In the genomic region with DNA sequence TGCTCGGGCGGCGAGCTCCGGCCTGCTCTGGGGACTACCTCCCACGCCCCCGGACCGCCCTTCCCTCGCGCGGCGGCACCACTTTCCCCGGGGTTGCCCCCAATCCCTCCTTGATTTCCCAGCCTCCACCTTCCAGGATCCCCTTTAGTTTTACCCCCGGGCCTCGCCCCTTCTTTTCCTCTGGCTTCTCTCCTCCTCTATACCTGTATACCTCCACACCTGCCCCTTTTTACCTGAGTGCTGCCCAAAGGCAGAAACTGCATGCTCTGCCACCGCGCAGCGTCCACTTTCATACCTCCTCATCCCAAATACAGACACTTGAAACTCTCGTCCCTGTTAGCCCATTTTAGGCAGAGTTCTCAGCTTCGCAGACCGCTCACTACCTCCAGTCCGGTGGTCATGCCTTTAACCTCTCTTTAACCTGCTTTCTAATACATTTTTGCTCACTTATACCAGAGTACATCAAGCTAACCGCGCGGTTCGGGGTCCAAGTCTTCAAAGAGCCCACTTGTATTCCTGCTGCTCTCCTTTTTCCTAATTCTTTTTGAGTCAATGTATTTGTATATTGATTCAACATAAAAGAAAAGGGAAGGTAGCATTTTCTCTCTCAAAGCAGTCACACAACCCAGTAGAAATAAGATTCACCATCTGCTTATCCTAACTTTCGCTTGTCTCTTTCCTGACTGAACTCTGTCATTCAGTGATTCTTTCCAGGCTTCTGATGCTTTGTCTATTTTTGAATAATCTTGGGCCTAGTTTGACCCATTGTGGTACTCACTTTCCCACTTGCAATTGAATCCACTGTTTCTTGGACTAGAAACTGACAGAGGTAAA, we compare ENCODE assay signal across 8 cellular contexts. TPM values are rescaled to one million over a fixed set of nuclear protein-coding genes. Genes with fewer than 3 reads are reported as not detected.
DNase-seq lines count a peak whose midpoint lies in the region; ATAC-seq, FAIRE-seq and TF ChIP-seq lines count a peak whose summit lies in the region.

No MANE protein-coding gene starts in this region.

- ATAC-seq in HG03378 (IDR thresholded peaks at IDR 0.05; ENCODE audit: unreplicated experiment) (peak; percentile 8), T-helper 17 cell (no peak), naive B cell (ENCODE audit: low read depth in 2 of 2) (no peak)

- CTCF ChIA-PET in activated CD4-positive, alpha-beta T cell treated with anti-CD3 and anti-CD28 coated beads, Interleukin-2, amount 10 ng/mL, durations not matched to agents 7 days and 5 days (lab: Charles Lee): no interaction called here

- no peaks in the 10 kb centered on the region for H3K27me3 Mint-ChIP-seq in activated CD4-positive, alpha-beta T cell treated with anti-CD3 and anti-CD28 coated beads, Interleukin-2, amount 10 ng/mL, durations not matched to agents 7 days and 5 days
- H3K27me3 Mint-ChIP-seq in T-helper 17 cell (no peaks in the 10 kb centered on the region), naive B cell (no peaks in the 10 kb centered on the region)

- peaks cover 9% of the 10 kb centered on the region for H3K36me3 Mint-ChIP-seq in activated CD4-positive, alpha-beta T cell treated with anti-CD3 and anti-CD28 coated beads, Interleukin-2, amount 10 ng/mL, durations not matched to agents 7 days and 5 days (ENCODE audit: low read depth)
- H3K36me3 Mint-ChIP-seq in T-helper 17 cell (ENCODE audit: low read depth) (peaks cover 5% of the 10 kb centered on the region), naive B cell (peaks cover 3 to 9% of the 10 kb centered on the region in 2 donors)

- TF ChIP-seq POLR2A in erythroblast (IDR thresholded peaks at IDR 0.05; ENCODE audit: low read length): no peak

- no peaks in the 10 kb centered on the region for H3K9me3 ChIP-seq in T-helper 17 cell (ENCODE audit: control insufficient read depth, low read length, poor library complexity, severe bottlenecking)

- peak; percentile 9 for DNase-seq in activated CD4-positive, alpha-beta T cell treated with anti-CD3 and anti-CD28 coated beads, Interleukin-2, amount 10 ng/mL, durations not matched to agents 7 days and 5 days
- DNase-seq in activated CD4-positive, alpha-beta T cell treated with anti-CD3 and anti-CD28 coated beads for 4 hours: no peak
- DNase-seq in T-helper 17 cell (no peak), erythroblast (lab: John Stamatoyannopoulos, UW) (peak; percentile 51 to 62), naive B cell (no peak), D721Med (ENCODE audit: insufficient read length, low spot score) (no peak), NCI-H1436 (lab: John Stamatoyannopoulos, UW) (no peak)

- H3K27ac Mint-ChIP-seq in activated CD4-positive, alpha-beta T cell treated with anti-CD3 and anti-CD28 coated beads, Interleukin-2, amount 10 ng/mL, durations not matched to agents 7 days and 5 days: peak overlapping the region; percentile 95
- H3K27ac Mint-ChIP-seq in T-helper 17 cell (peak overlapping the region; percentile 98), naive B cell (peak overlapping the region; percentile 95 to 99 (median 98))

- POLR2A ChIA-PET in activated CD4-positive, alpha-beta T cell treated with anti-CD3 and anti-CD28 coated beads, Interleukin-2, amount 10 ng/mL, durations not matched to agents 7 days and 5 days (lab: Charles Lee): no interaction called here

- no peak for FAIRE-seq in D721Med (lab: Jason Lieb, UNC)

- peaks cover 30% of the 10 kb centered on the region for H3K4me1 Mint-ChIP-seq in activated CD4-positive, alpha-beta T cell treated with anti-CD3 and anti-CD28 coated beads, Interleukin-2, amount 10 ng/mL, durations not matched to agents 7 days and 5 days
- H3K4me1 Mint-ChIP-seq in T-helper 17 cell: peaks cover 39% of the 10 kb centered on the region
- H3K4me1 Mint-ChIP-seq in naive B cell: peaks cover 41 to 52% (median 49%) of the 10 kb centered on the region in 3 donors

- H3K9me3 Mint-ChIP-seq in activated CD4-positive, alpha-beta T cell treated with anti-CD3 and anti-CD28 coated beads, Interleukin-2, amount 10 ng/mL, durations not matched to agents 7 days and 5 days: no peaks in the 10 kb centered on the region
- peaks cover 0 to 1% (median 0%) of the 10 kb centered on the region in 7 donors for H3K9me3 Mint-ChIP-seq in naive B cell

- H3K4me3 Mint-ChIP-seq in activated CD4-positive, alpha-beta T cell treated with anti-CD3 and anti-CD28 coated beads, Interleukin-2, amount 10 ng/mL, durations not matched to agents 7 days and 5 days: peak overlapping the region; percentile 97
- H3K4me3 Mint-ChIP-seq in T-helper 17 cell (peak overlapping the region; percentile 100), naive B cell (peak overlapping the region; percentile 95 to 100 (median 98))

- TF ChIP-seq CTCF in D721Med (IDR thresholded peaks at IDR 0.05; ENCODE audit: insufficient read depth, missing control alignments): no peak

RNA-seq across cellular contexts. Expression of gene SPOPL, which starts 0.9 kb away (rescaled TPM):
- 10 to 100 TPM; 10.2 to 10.4 TPM for total RNA-seq in activated CD4-positive, alpha-beta T cell treated with anti-CD3 and anti-CD28 coated beads, Interleukin-2, amount 10 ng/mL, durations not matched to agents 7 days and 5 days
- 10 to 100 TPM; 13.5 to 22.0 TPM for total RNA-seq in T-helper 17 cell
- 10 to 100 TPM in 1 of 6 donors, 1 to 10 TPM in 5; 7.1 to 10.8 (median 7.9) TPM for polyA plus RNA-seq in naive B cell (ENCODE audit: low read depth in 6 of 6)

Comparison
In these comparisons a context has a peak if more than half of its experiments do, and no peak if none do; other contexts are left out.
1. DNase-seq: peak in activated CD4-positive, alpha-beta T cell treated with anti-CD3 and anti-CD28 coated beads, Interleukin-2, amount 10 ng/mL, durations not matched to agents 7 days and 5 days (single experiment) and erythroblast (2 of 2); none in activated CD4-positive, alpha-beta T cell treated with anti-CD3 and anti-CD28 coated beads for 4 hours (0 of 2), T-helper 17 cell (0 of 3), naive B cell (single experiment), D721Med (single experiment) and NCI-H1436 (single experiment).
2. Peak in every context shown above with its lines, with median percentiles within 50 percentile points of each other: H3K27ac Mint-ChIP-seq and H3K4me3 Mint-ChIP-seq.